ENCODE assay signal across 1 cellular context in genomic region chr17:57084802-57085447, GRCh38.
TF ChIP-seq lines count a peak whose summit lies in the region.

Gene AKAP1, plus strand, starts transcription at chr17:57085246. Its CDS starts 20,219 bp downstream, at chr17:57105465.

TF ChIP-seq in WTC11, 78 proteins besides CTCF, POLR2A, EP300 and RAD21 (continued from another document):
- TF ChIP-seq, protein P1, sequence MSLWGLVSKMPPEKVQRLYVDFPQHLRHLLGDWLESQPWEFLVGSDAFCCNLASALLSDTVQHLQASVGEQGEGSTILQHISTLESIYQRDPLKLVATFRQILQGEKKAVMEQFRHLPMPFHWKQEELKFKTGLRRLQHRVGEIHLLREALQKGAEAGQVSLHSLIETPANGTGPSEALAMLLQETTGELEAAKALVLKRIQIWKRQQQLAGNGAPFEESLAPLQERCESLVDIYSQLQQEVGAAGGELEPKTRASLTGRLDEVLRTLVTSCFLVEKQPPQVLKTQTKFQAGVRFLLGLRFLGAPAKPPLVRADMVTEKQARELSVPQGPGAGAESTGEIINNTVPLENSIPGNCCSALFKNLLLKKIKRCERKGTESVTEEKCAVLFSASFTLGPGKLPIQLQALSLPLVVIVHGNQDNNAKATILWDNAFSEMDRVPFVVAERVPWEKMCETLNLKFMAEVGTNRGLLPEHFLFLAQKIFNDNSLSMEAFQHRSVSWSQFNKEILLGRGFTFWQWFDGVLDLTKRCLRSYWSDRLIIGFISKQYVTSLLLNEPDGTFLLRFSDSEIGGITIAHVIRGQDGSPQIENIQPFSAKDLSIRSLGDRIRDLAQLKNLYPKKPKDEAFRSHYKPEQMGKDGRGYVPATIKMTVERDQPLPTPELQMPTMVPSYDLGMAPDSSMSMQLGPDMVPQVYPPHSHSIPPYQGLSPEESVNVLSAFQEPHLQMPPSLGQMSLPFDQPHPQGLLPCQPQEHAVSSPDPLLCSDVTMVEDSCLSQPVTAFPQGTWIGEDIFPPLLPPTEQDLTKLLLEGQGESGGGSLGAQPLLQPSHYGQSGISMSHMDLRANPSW (CRISPR knock-in tag; conservative IDR thresholded peaks at IDR 0.05; ENCODE audit: low read depth) = no peak
- TF ChIP-seq ETV6 (CRISPR knock-in tag; IDR thresholded peaks at IDR 0.05) = peak; percentile 74
- no peak for TF ChIP-seq GTF2I (CRISPR knock-in tag; conservative IDR thresholded peaks at IDR 0.05)
- no peak for TF ChIP-seq NR3C1 (CRISPR knock-in tag; conservative IDR thresholded peaks at IDR 0.05; ENCODE audit: low read depth)
- TF ChIP-seq, protein P2, sequence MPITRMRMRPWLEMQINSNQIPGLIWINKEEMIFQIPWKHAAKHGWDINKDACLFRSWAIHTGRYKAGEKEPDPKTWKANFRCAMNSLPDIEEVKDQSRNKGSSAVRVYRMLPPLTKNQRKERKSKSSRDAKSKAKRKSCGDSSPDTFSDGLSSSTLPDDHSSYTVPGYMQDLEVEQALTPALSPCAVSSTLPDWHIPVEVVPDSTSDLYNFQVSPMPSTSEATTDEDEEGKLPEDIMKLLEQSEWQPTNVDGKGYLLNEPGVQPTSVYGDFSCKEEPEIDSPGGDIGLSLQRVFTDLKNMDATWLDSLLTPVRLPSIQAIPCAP (CRISPR knock-in tag; IDR thresholded peaks at IDR 0.05) = peak; percentile 68
- TF ChIP-seq HMGXB4 (CRISPR knock-in tag; IDR thresholded peaks at IDR 0.05) = no peak; the same call in 1 of the 2 replicates
- no peak for TF ChIP-seq USF1 (CRISPR knock-in tag; IDR thresholded peaks at IDR 0.05)
- TF ChIP-seq ATF3 (CRISPR knock-in tag; conservative IDR thresholded peaks at IDR 0.05) = no peak
- no peak for TF ChIP-seq NFYB (CRISPR knock-in tag; conservative IDR thresholded peaks at IDR 0.05; ENCODE audit: low read depth)
- no peak for TF ChIP-seq NFATC4 (CRISPR knock-in tag; IDR thresholded peaks at IDR 0.05)
- TF ChIP-seq ZNF532 (CRISPR knock-in tag; IDR thresholded peaks at IDR 0.05; ENCODE audit: borderline replicate concordance) = no peak
- TF ChIP-seq, protein P3, sequence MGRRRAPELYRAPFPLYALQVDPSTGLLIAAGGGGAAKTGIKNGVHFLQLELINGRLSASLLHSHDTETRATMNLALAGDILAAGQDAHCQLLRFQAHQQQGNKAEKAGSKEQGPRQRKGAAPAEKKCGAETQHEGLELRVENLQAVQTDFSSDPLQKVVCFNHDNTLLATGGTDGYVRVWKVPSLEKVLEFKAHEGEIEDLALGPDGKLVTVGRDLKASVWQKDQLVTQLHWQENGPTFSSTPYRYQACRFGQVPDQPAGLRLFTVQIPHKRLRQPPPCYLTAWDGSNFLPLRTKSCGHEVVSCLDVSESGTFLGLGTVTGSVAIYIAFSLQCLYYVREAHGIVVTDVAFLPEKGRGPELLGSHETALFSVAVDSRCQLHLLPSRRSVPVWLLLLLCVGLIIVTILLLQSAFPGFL (CRISPR knock-in tag; IDR thresholded peaks at IDR 0.05; ENCODE audit: borderline replicate concordance) = no peak
- TF ChIP-seq JUN (CRISPR knock-in tag; IDR thresholded peaks at IDR 0.05) = 0 out of 2 replicates have a peak, but pooled peaks have one; percentile 11
- TF ChIP-seq, protein P4, sequence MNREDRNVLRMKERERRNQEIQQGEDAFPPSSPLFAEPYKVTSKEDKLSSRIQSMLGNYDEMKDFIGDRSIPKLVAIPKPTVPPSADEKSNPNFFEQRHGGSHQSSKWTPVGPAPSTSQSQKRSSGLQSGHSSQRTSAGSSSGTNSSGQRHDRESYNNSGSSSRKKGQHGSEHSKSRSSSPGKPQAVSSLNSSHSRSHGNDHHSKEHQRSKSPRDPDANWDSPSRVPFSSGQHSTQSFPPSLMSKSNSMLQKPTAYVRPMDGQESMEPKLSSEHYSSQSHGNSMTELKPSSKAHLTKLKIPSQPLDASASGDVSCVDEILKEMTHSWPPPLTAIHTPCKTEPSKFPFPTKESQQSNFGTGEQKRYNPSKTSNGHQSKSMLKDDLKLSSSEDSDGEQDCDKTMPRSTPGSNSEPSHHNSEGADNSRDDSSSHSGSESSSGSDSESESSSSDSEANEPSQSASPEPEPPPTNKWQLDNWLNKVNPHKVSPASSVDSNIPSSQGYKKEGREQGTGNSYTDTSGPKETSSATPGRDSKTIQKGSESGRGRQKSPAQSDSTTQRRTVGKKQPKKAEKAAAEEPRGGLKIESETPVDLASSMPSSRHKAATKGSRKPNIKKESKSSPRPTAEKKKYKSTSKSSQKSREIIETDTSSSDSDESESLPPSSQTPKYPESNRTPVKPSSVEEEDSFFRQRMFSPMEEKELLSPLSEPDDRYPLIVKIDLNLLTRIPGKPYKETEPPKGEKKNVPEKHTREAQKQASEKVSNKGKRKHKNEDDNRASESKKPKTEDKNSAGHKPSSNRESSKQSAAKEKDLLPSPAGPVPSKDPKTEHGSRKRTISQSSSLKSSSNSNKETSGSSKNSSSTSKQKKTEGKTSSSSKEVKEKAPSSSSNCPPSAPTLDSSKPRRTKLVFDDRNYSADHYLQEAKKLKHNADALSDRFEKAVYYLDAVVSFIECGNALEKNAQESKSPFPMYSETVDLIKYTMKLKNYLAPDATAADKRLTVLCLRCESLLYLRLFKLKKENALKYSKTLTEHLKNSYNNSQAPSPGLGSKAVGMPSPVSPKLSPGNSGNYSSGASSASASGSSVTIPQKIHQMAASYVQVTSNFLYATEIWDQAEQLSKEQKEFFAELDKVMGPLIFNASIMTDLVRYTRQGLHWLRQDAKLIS (CRISPR knock-in tag; IDR thresholded peaks at IDR 0.05; ENCODE audit: borderline replicate concordance) = no peak
- peak; percentile 26; the same call in 1 of the 2 replicates for TF ChIP-seq FOXK1 (CRISPR knock-in tag; IDR thresholded peaks at IDR 0.05)
- TF ChIP-seq ZBTB21 (CRISPR knock-in tag; IDR thresholded peaks at IDR 0.05; ENCODE audit: borderline replicate concordance) = no peak
- TF ChIP-seq CREB1 (CRISPR knock-in tag; IDR thresholded peaks at IDR 0.05) = no peak
- TF ChIP-seq ZNF317 (CRISPR knock-in tag; IDR thresholded peaks at IDR 0.05; ENCODE audit: borderline replicate concordance, low read depth) = no peak
- TF ChIP-seq ATF1 (CRISPR knock-in tag; IDR thresholded peaks at IDR 0.05) = 0 out of 2 replicates have a peak, but pooled peaks have one; percentile 72
- no peak for TF ChIP-seq ZNF425 (CRISPR knock-in tag; conservative IDR thresholded peaks at IDR 0.05)
- no peak for TF ChIP-seq MXD4 (CRISPR knock-in tag; IDR thresholded peaks at IDR 0.05; ENCODE audit: borderline replicate concordance)
- TF ChIP-seq E2F4 (CRISPR knock-in tag; IDR thresholded peaks at IDR 0.05; ENCODE audit: borderline replicate concordance, low read depth) = no peak
- 0 out of 2 replicates have a peak, but pooled peaks have one; percentile 73 for TF ChIP-seq SMAD3 (CRISPR knock-in tag; IDR thresholded peaks at IDR 0.05; ENCODE audit: borderline replicate concordance)
- no peak for TF ChIP-seq E2F1 (CRISPR knock-in tag; IDR thresholded peaks at IDR 0.05)
- TF ChIP-seq ELF4 (CRISPR knock-in tag; IDR thresholded peaks at IDR 0.05; ENCODE audit: low read depth) = peak; percentile 44; the same call in 1 of the 2 replicates
